ENCODE assay signal across 9 cellular contexts in genomic region chr22:45212992-45213751, GRCh38. TPM values are rescaled to one million over a fixed set of nuclear protein-coding genes. Genes with fewer than 3 reads are reported as not detected.
DNase-seq lines count a peak whose midpoint lies in the region; ATAC-seq, FAIRE-seq and TF ChIP-seq lines count a peak whose summit lies in the region.
"Had no signal": no experiment of that assay in that cellular context is flagged by ENCODE, and none has a peak within 500 bp of the region (broad histone marks: within the 10 kb centered on the region; RNA-seq: fewer than 3 reads in every experiment).

No MANE protein-coding gene starts in this region.

- H3K27me3 ChIP-seq in HUES64 (ENCODE audit: insufficient read depth, low read length): no peaks in the 10 kb centered on the region
- no peaks in the 10 kb centered on the region for H3K27me3 ChIP-seq in testis
- H3K27me3 ChIP-seq in CD4-positive, alpha-beta memory T cell (ENCODE audit: insufficient read depth, low read length): no peaks in the 10 kb centered on the region

- H3K27me3 Mint-ChIP-seq in CD4-positive, alpha-beta memory T cell: no peaks in the 10 kb centered on the region

- TF ChIP-seq CTCF in astrocyte of the cerebellum (IDR thresholded peaks at IDR 0.05; ENCODE audit: low read depth, low read length, missing control alignments) (no peak), kidney (IDR thresholded peaks at IDR 0.05; ENCODE audit: borderline replicate concordance, extremely low read depth, insufficient read depth) (no peak), testis (IDR thresholded peaks at IDR 0.05) (no peak)

- H3K4me1 Mint-ChIP-seq in CD4-positive, alpha-beta memory T cell: peaks cover 0 to 9% (median 4%) of the 10 kb centered on the region in 4 donors

- H3K4me3 ChIP-seq in HUES64 (ENCODE audit: low read length) (0 out of 2 replicates have a peak overlapping the region, but pooled peaks have one; percentile 15), astrocyte of the cerebellum (ENCODE audit: low read depth, low read length) (peak overlapping the region; percentile 19), kidney (ENCODE audit: low read length in 2 of 2) (no peak overlapping the region), testis (no peak overlapping the region)
- H3K4me3 ChIP-seq in CD4-positive, alpha-beta memory T cell (ENCODE audit: low read length in 2 of 2): no peak overlapping the region

- WGBS in HUES64: 71% methylated on average over 22 of the region's 22 CpGs
- 61 to 64% methylated on average over 19 to 22 of the region's 22 CpGs for WGBS in testis, 2 donors

- TF ChIP-seq POLR2A in testis (IDR thresholded peaks at IDR 0.05): no peak

- H3K36me3 Mint-ChIP-seq in CD4-positive, alpha-beta memory T cell: peaks cover 0 to 9% of the 10 kb centered on the region in 2 donors

- H3K9me3 ChIP-seq in HUES64 (ENCODE audit: insufficient read depth, low read depth, low read length): no peaks in the 10 kb centered on the region
- no peaks in the 10 kb centered on the region for H3K9me3 ChIP-seq in kidney (ENCODE audit: control insufficient read depth in 1 of 2, low read length in 2 of 2)
- H3K9me3 ChIP-seq in testis: no peaks in the 10 kb centered on the region
- no peaks in the 10 kb centered on the region for H3K9me3 ChIP-seq in CD4-positive, alpha-beta memory T cell (ENCODE audit: control insufficient read depth in 1 of 2, low read length in 2 of 2)

- intact Hi-C loops in kidney (cut with DNase I) (no loop called here), testis (cut with DNase I; ENCODE audit: low total_unique reads) (no loop called here)
- intact Hi-C loops in CD4-positive, alpha-beta memory T cell (cut with micrococcal nuclease): no loop called here

- no peak for ATAC-seq in HG02973 (IDR thresholded peaks at IDR 0.05; ENCODE audit: unreplicated experiment)
- no peak for ATAC-seq in GM21576 (IDR thresholded peaks at IDR 0.05; ENCODE audit: unreplicated experiment)

- no peak for FAIRE-seq in kidney (lab: Jason Lieb, UNC)

- POLR2A ChIA-PET in CD4-positive, alpha-beta memory T cell (lab: Charles Lee; ENCODE audit: partially characterized antibody): no interaction called here

- H3K36me3 ChIP-seq in HUES64 (ENCODE audit: insufficient read depth, low read length) (no peaks in the 10 kb centered on the region), kidney (ENCODE audit: control insufficient read depth in 1 of 2, insufficient read depth in 2 of 2, low read length in 2 of 2) (no peaks in the 10 kb centered on the region), testis (ENCODE audit: low read depth, missing control alignments) (no peaks in the 10 kb centered on the region)
- peaks cover 3% of the 10 kb centered on the region for H3K36me3 ChIP-seq in CD4-positive, alpha-beta memory T cell (ENCODE audit: insufficient read depth, low read length)

- no peak overlapping the region for H3K9ac ChIP-seq in HUES64 (ENCODE audit: low read depth, low read length)
- H3K9ac ChIP-seq in kidney (ENCODE audit: low read length in 2 of 2): no peak overlapping the region

- H3K9me3 Mint-ChIP-seq in CD4-positive, alpha-beta memory T cell: peaks cover 0 to 2% (median 0%) of the 10 kb centered on the region in 8 donors

- peak overlapping the region in 1 of 7 donors; percentile 13 for H3K27ac Mint-ChIP-seq in CD4-positive, alpha-beta memory T cell

- H3K27ac ChIP-seq in HUES64 (ENCODE audit: low read depth, low read length) (no peak overlapping the region), kidney (ENCODE audit: low read depth in 2 of 2, low read length in 2 of 2) (no peak overlapping the region), testis (peak overlapping the region; percentile 26 to 70)
- no peak overlapping the region for H3K27ac ChIP-seq in CD4-positive, alpha-beta memory T cell (ENCODE audit: low read depth, low read length)

- H3K4me1 ChIP-seq in HUES64 (ENCODE audit: insufficient read depth, low read length) (peaks cover 10% of the 10 kb centered on the region; the same call in 1 of the 2 replicates), kidney (ENCODE audit: control insufficient read depth in 1 of 2, insufficient read depth in 1 of 2, low read depth in 1 of 2, low read length in 2 of 2) (peaks cover 0 to 6% of the 10 kb centered on the region in 2 donors), testis (peaks cover 15% of the 10 kb centered on the region)
- H3K4me1 ChIP-seq in CD4-positive, alpha-beta memory T cell (ENCODE audit: insufficient read depth, low read length): no peaks in the 10 kb centered on the region

- DNase-seq in astrocyte of the cerebellum (ENCODE audit: low read depth): no peak
- peak; percentile 75 for DNase-seq in kidney
- DNase-seq in testis: peak; percentile 55
- DNase-seq in CD4-positive, alpha-beta memory T cell: no peak
- no peak for DNase-seq in NCI-H1436 treated with DMSO at 0.1 percent for 48 hours (lab: John Stamatoyannopoulos, UW)
- DNase-seq: RPMI8226 had no signal

- no peak overlapping the region for H3K4me3 Mint-ChIP-seq in CD4-positive, alpha-beta memory T cell

- CTCF ChIA-PET in CD4-positive, alpha-beta memory T cell (lab: Charles Lee; ENCODE audit: partially characterized antibody): no interaction called here

- in situ Hi-C loops in astrocyte of the cerebellum (cut with HindIII; ENCODE audit: low sequenced_read_pairs): no loop called here

RNA-seq across cellular contexts. Expression of gene KIAA0930, which starts 27.5 kb away (rescaled TPM):
- 25.7 TPM for polyA plus RNA-seq in HUES64 (2013, experiment 1 of 2)
- polyA plus RNA-seq in HUES64 (2013, experiment 2 of 2): 34.5 TPM
- 55.4 TPM for total RNA-seq in kidney
- polyA plus RNA-seq in kidney (ENCODE audit: insufficient read depth, low read depth, low replicate concordance): 26.4 TPM
- 10 to 100 TPM; 62.4 to 62.9 TPM for total RNA-seq in testis
- 77.5 TPM for polyA plus RNA-seq in testis (ENCODE audit: insufficient read depth, low read depth, low replicate concordance)
- 10 to 100 TPM; 27.9 to 36.7 TPM for total RNA-seq in CD4-positive, alpha-beta memory T cell
- 1 to 10 TPM; 1.2 to 1.7 TPM for polyA plus RNA-seq in CD4-positive, alpha-beta memory T cell

RNA-seq across cellular contexts. Expression of gene NUP50, which starts 49.4 kb away (rescaled TPM):
- polyA plus RNA-seq in HUES64 (2013, experiment 1 of 2): 62.6 TPM
- polyA plus RNA-seq in HUES64 (2013, experiment 2 of 2): 56.7 TPM
- 64.2 TPM for total RNA-seq in kidney
- polyA plus RNA-seq in kidney (ENCODE audit: insufficient read depth, low read depth, low replicate concordance): 11.3 TPM
- total RNA-seq in testis: 100 to 1,000 TPM; 119 to 120 TPM
- 66.2 TPM for polyA plus RNA-seq in testis (ENCODE audit: insufficient read depth, low read depth, low replicate concordance)
- 100 to 1,000 TPM; 142 to 158 TPM for total RNA-seq in CD4-positive, alpha-beta memory T cell
- 10 to 100 TPM; 40.1 to 63.3 TPM for polyA plus RNA-seq in CD4-positive, alpha-beta memory T cell

Comparison
In these comparisons a context has a peak if more than half of its experiments do, and no peak if none do; other contexts are left out.
1. H3K27ac ChIP-seq: peak in testis (2 of 2); none in HUES64 (single experiment), kidney (0 of 2) and CD4-positive, alpha-beta memory T cell (single experiment).
2. H3K4me3 ChIP-seq: peak in HUES64 (single experiment) and astrocyte of the cerebellum (single experiment); none in kidney (0 of 2), testis (0 of 2) and CD4-positive, alpha-beta memory T cell (0 of 2).
3. DNase-seq: peak in kidney (single experiment) and testis (single experiment); none in astrocyte of the cerebellum (single experiment), CD4-positive, alpha-beta memory T cell (0 of 5) and NCI-H1436 treated with DMSO at 0.1 percent for 48 hours (single experiment).